In the genomic region with DNA sequence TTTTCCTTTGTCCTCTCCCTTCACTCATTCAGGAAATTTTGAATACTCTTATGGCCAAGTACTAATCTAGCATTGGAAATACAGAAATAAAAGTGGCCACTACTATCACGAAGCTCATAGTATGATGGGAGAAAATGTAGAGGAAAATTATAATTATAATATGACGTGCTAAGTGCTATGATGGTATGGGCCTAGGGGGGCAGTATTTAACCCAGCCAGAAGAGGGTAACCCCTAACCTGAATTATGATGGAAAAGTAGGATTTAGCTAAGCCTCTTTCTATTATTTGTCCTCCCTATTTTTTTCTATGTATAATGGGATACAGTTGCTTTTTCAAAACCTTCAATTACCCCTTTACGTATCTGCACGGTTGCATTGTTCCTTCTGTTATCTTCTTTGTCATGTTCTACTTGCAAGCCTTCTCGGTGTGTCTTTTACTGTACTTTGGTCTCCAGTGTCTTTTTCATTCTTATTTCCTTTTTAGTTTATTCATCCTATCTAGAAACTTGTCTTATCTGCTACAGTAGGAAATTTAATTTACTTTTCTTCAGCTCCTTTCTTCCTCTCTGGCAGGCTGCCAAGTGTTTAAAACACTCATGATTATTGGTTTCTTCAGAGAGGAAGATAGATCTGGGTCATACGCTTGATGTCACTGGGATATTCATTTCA, we compare ENCODE assay signal across 21 cellular contexts.
DNase-seq lines count a peak whose midpoint lies in the region; ATAC-seq and TF ChIP-seq lines count a peak whose summit lies in the region.
"Had no signal": no experiment of that assay in that cellular context is flagged by ENCODE, and none has a peak within 500 bp of the region (broad histone marks: within the 10 kb centered on the region; RNA-seq: fewer than 3 reads in every experiment).

No MANE protein-coding gene starts in this region.

- no peak overlapping the region for H2AFZ ChIP-seq in OCI-LY7 (ENCODE audit: low read length)
- H2AFZ ChIP-seq in osteoblast (ENCODE audit: low read length), result no peak overlapping the region

- peak overlapping the region in 2 of 7 donors; percentile 26 to 49 for H3K27ac Mint-ChIP-seq in CD4-positive, alpha-beta memory T cell
- H3K27ac Mint-ChIP-seq: activated naive CD4-positive, alpha-beta T cell treated with anti-CD3 and anti-CD28 coated beads, Interleukin-2, amount 50 U/mL, for 24 hours; CD4-positive, alpha-beta T cell had no signal

- no peak for ATAC-seq in GM19397 (IDR thresholded peaks at IDR 0.05; ENCODE audit: unreplicated experiment)
- ATAC-seq: gastrocnemius medialis, Panc1 had no signal

- H3K4me3 ChIP-seq in OCI-LY7 (ENCODE audit: low read depth, low read length, poor library complexity, severe bottlenecking) (no peak overlapping the region), epithelial cell of esophagus (ENCODE audit: low read length) (no peak overlapping the region), osteoblast (ENCODE audit: insufficient read depth, low read length) (no peak overlapping the region)
- H3K4me3 ChIP-seq in CD4-positive, alpha-beta memory T cell (ENCODE audit: low read length in 2 of 2), result no peak overlapping the region
- H3K4me3 ChIP-seq: gastrocnemius medialis had no signal

- peaks cover 6% of the 10 kb centered on the region in 2 donors for H3K36me3 Mint-ChIP-seq in CD4-positive, alpha-beta memory T cell

- no peak overlapping the region for H3K27ac ChIP-seq in OCI-LY7 (ENCODE audit: low read depth, low read length, poor library complexity, severe bottlenecking)
- no peak overlapping the region for H3K27ac ChIP-seq in osteoblast (ENCODE audit: low read depth, low read length)
- no peak overlapping the region for H3K27ac ChIP-seq in CD4-positive, alpha-beta memory T cell (ENCODE audit: low read depth, low read length)
- H3K27ac ChIP-seq: gastrocnemius medialis, neutrophil had no signal

- no peaks in the 10 kb centered on the region for H3K27me3 ChIP-seq in osteoblast (ENCODE audit: insufficient read depth, low read length)
- H3K27me3 ChIP-seq in CD4-positive, alpha-beta memory T cell (ENCODE audit: insufficient read depth, low read length), result no peaks in the 10 kb centered on the region
- H3K27me3 ChIP-seq: gastrocnemius medialis, neutrophil had no signal

- CTCF ChIA-PET in OCI-LY7 (lab: Charles Lee; ENCODE audit: unreplicated experiment), result no interaction called here
- CTCF ChIA-PET in CD4-positive, alpha-beta memory T cell (lab: Charles Lee; ENCODE audit: partially characterized antibody), result no interaction called here

- no peaks in the 10 kb centered on the region for H3K27me3 Mint-ChIP-seq in CD4-positive, alpha-beta memory T cell
- H3K27me3 Mint-ChIP-seq: activated naive CD4-positive, alpha-beta T cell treated with anti-CD3 and anti-CD28 coated beads, Interleukin-2, amount 50 U/mL, for 24 hours; CD4-positive, alpha-beta T cell had no signal

- DNase-seq in DMS 273 (lab: John Stamatoyannopoulos, UW; ENCODE audit: unreplicated experiment) (peak; percentile 32), DMS 273 treated with DMSO at 0.1 percent for 48 hours (lab: John Stamatoyannopoulos, UW) (no peak), HT-29 (ENCODE audit: low spot score) (peak; percentile 50), OCI-LY7 (ENCODE audit: low spot score) (no peak), epithelial cell of esophagus (ENCODE audit: low read depth) (peak; percentile 4), osteoblast (ENCODE audit: insufficient read length, low spot score, missing footprints) (no peak)
- DNase-seq in CD4-positive, alpha-beta memory T cell, result no peak
- DNase-seq: 8988T; activated CD4-positive, CD25-positive, alpha-beta regulatory T cell treated with anti-CD3 and anti-CD28 coated beads, Interleukin-2, amount 50 U/mL, for 72 hours; activated CD8-positive, alpha-beta memory T cell treated with anti-CD3 and anti-CD28 coated beads, Interleukin-2, amount 50 U/mL, for 48 hours; CD4-positive, alpha-beta T cell; gastrocnemius medialis; GDM1; KG1; mesendoderm; stimulated activated CD4-positive, alpha-beta T cell treated with anti-CD3 and anti-CD28 coated beads, Interleukin-4, amount 100 ng/mL, for 4 hours; trophoblast cell had no signal

- H3K36me3 ChIP-seq in OCI-LY7 (ENCODE audit: insufficient read depth, low read length) (peaks cover 14% of the 10 kb centered on the region; the same call in 1 of the 2 replicates), osteoblast (ENCODE audit: insufficient read depth, low read length) (no peaks in the 10 kb centered on the region)
- no peaks in the 10 kb centered on the region for H3K36me3 ChIP-seq in CD4-positive, alpha-beta memory T cell (ENCODE audit: insufficient read depth, low read length)
- H3K36me3 ChIP-seq: gastrocnemius medialis, neutrophil had no signal

- H3K79me2 ChIP-seq in OCI-LY7 (ENCODE audit: insufficient read depth, low read depth, low read length), result peaks cover 3% of the 10 kb centered on the region; the same call in 1 of the 2 replicates
- no peaks in the 10 kb centered on the region for H3K79me2 ChIP-seq in osteoblast (ENCODE audit: insufficient read depth, low read length)

- no TSS peak for BruUV-seq in OCI-LY7 (replicated peaks; lab: Mats Ljungman, UMichigan)

- POLR2A ChIA-PET in OCI-LY7 (lab: Charles Lee), result interaction anchor here (0.6 kb wide), 1 partner anchor 17 kb away, joined by 3 read pairs; no protein-coding TSS in a partner anchor
- POLR2A ChIA-PET in CD4-positive, alpha-beta memory T cell (lab: Charles Lee; ENCODE audit: partially characterized antibody), result no interaction called here

- H3K9me2 ChIP-seq in OCI-LY7 (ENCODE audit: insufficient read depth, low read length), result no peaks in the 10 kb centered on the region

- H4K20me1 ChIP-seq in OCI-LY7 (ENCODE audit: insufficient read depth, low read length), result no peaks in the 10 kb centered on the region
- H4K20me1 ChIP-seq in osteoblast (ENCODE audit: insufficient read depth, low read length), result no peaks in the 10 kb centered on the region

- intact Hi-C loops in OCI-LY7 (cut with micrococcal nuclease; ENCODE audit: unreplicated experiment), result no loop called here
- intact Hi-C loops in CD4-positive, alpha-beta memory T cell (cut with micrococcal nuclease), result no loop called here

- H3K4me1 ChIP-seq in OCI-LY7 (ENCODE audit: insufficient read depth, low read length, poor library complexity, severe bottlenecking) (peaks cover 5% of the 10 kb centered on the region), osteoblast (ENCODE audit: insufficient read depth, low read length) (no peaks in the 10 kb centered on the region)
- no peaks in the 10 kb centered on the region for H3K4me1 ChIP-seq in CD4-positive, alpha-beta memory T cell (ENCODE audit: insufficient read depth, low read length)
- H3K4me1 ChIP-seq: gastrocnemius medialis had no signal

- H3K4me1 Mint-ChIP-seq in CD4-positive, alpha-beta memory T cell, result peaks cover 10 to 15% (median 14%) of the 10 kb centered on the region in 4 donors

- no peak overlapping the region for H3K4me3 Mint-ChIP-seq in CD4-positive, alpha-beta memory T cell
- H3K4me3 Mint-ChIP-seq: activated naive CD4-positive, alpha-beta T cell treated with anti-CD3 and anti-CD28 coated beads, Interleukin-2, amount 50 U/mL, for 24 hours; CD4-positive, alpha-beta T cell had no signal

- H3K9me3 ChIP-seq in OCI-LY7 (ENCODE audit: low read length), result no peaks in the 10 kb centered on the region
- no peaks in the 10 kb centered on the region for H3K9me3 ChIP-seq in osteoblast (ENCODE audit: low read depth, low read length)
- H3K9me3 ChIP-seq in CD4-positive, alpha-beta memory T cell (ENCODE audit: control insufficient read depth in 1 of 2, low read length in 2 of 2), result no peaks in the 10 kb centered on the region
- H3K9me3 ChIP-seq: gastrocnemius medialis, neutrophil had no signal

- no peak overlapping the region for H3K4me2 ChIP-seq in OCI-LY7 (ENCODE audit: low read length)
- H3K4me2 ChIP-seq in osteoblast (ENCODE audit: insufficient read depth, low read length), result no peak overlapping the region

- TF ChIP-seq CTCF in OCI-LY7 (conservative IDR thresholded peaks at IDR 0.05; ENCODE audit: low read length), result peak; percentile 53
- TF ChIP-seq CTCF in epithelial cell of esophagus (IDR thresholded peaks at IDR 0.05; ENCODE audit: insufficient read depth, low read depth, low read length, missing control alignments), result no peak
- no peak for TF ChIP-seq CTCF in osteoblast (IDR thresholded peaks at IDR 0.05; ENCODE audit: extremely low read depth, low read depth, low read length)

- peaks cover 0 to 3% (median 0%) of the 10 kb centered on the region in 8 donors for H3K9me3 Mint-ChIP-seq in CD4-positive, alpha-beta memory T cell
- H3K9me3 Mint-ChIP-seq: activated naive CD4-positive, alpha-beta T cell treated with anti-CD3 and anti-CD28 coated beads, Interleukin-2, amount 50 U/mL, for 24 hours; CD4-positive, alpha-beta T cell had no signal

Comparison
In these comparisons a context has a peak if more than half of its experiments do, and no peak if none do; other contexts are left out.
1. DNase-seq: peak in DMS 273 (single experiment), HT-29 (single experiment) and epithelial cell of esophagus (single experiment); none in DMS 273 treated with DMSO at 0.1 percent for 48 hours (single experiment), OCI-LY7 (single experiment), osteoblast (single experiment) and CD4-positive, alpha-beta memory T cell (0 of 5).